1 cellular context compared by ENCODE assay signal in genomic region chr11:67117176-67117575, GRCh38.
TF ChIP-seq lines count a peak whose summit lies in the region.

No MANE protein-coding gene starts in this region.

TF ChIP-seq in SK-N-SH treated with all-trans-retinoic acid at 6 μM for 48 hours, 23 proteins besides CTCF, POLR2A, EP300 and RAD21 (continued from another document):
- no peak for TF ChIP-seq SNAI2 (CRISPR knock-in tag; IDR thresholded peaks at IDR 0.05)
- TF ChIP-seq TCF4 (CRISPR knock-in tag; IDR thresholded peaks at IDR 0.05; ENCODE audit: borderline replicate concordance): no peak
- no peak for TF ChIP-seq ISL1 (CRISPR knock-in tag; IDR thresholded peaks at IDR 0.05)
- TF ChIP-seq CSRNP3 (CRISPR knock-in tag; IDR thresholded peaks at IDR 0.05): no peak
- TF ChIP-seq ESRRG (CRISPR knock-in tag; IDR thresholded peaks at IDR 0.05): no peak
- no peak for TF ChIP-seq TOX (CRISPR knock-in tag; IDR thresholded peaks at IDR 0.05; ENCODE audit: borderline replicate concordance)
- no peak for TF ChIP-seq ZC3H10 (CRISPR knock-in tag; IDR thresholded peaks at IDR 0.05)
